In the genomic region with DNA sequence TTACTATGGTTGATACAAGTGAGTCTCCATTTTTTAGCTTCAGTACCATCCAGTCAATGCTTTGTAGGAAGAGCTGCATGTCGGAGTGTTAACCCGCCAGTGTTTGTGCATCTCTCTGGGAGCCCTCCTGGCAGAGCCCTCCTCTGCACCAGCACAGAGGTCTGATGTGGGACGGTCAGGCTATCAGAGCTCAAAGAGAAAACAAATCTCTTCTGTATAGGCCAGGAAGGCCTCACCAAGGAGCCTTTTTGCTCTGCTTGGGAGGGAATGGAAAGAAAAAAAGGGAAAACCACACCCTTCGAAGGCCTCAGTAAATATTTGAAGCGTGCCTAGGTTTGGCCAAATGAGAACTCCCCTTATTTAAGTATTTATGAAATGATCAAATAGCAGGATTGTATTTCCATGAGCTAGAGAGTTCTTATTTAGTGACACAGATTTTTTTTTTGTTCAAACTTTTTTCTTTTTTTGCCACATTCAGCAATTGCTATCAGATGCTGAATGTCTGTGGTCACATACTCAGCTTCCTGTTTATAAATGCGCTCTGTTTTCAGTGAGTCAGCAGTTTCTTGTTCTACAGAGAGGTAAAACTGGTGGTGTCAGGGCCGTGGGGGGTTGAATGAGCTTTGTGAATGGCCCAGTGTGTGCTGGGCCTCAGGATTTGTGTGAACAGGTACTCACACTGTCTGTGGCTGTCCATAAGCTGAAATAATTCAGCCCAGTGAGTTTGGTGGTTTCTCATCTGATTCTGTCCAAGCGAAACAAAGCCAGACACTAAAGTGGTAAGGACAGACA, we compare ENCODE assay signal across 8 cellular contexts.
DNase-seq lines count a peak whose midpoint lies in the region; FAIRE-seq and TF ChIP-seq lines count a peak whose summit lies in the region.

No MANE protein-coding gene starts in this region.

- TF ChIP-seq POLR2A in H54 (IDR thresholded peaks at IDR 0.05; ENCODE audit: low read depth, low read length): no peak

- no peaks in the 10 kb centered on the region for H3K9me3 Mint-ChIP-seq in activated T-cell treated with anti-CD3 and anti-CD28 coated beads, Interleukin-2, amount 50 U/mL, for 24 hours
- no peaks in the 10 kb centered on the region for H3K9me3 Mint-ChIP-seq in osteocyte (ENCODE audit: unreplicated experiment)

- TF ChIP-seq CTCF in fibroblast of mammary gland (conservative IDR thresholded peaks at IDR 0.05; ENCODE audit: control insufficient read depth, insufficient read depth, low read depth, low read length) (no peak), osteocyte (IDR thresholded peaks at IDR 0.05) (no peak)

- H3K36me3 Mint-ChIP-seq in activated T-cell treated with anti-CD3 and anti-CD28 coated beads, Interleukin-2, amount 50 U/mL, for 24 hours (ENCODE audit: low read depth): no peaks in the 10 kb centered on the region
- H3K36me3 Mint-ChIP-seq in osteocyte (ENCODE audit: unreplicated experiment): no peaks in the 10 kb centered on the region

- H3K4me3 ChIP-seq in fibroblast of mammary gland (ENCODE audit: control insufficient read depth, low read depth, low read length): no peak overlapping the region

- FAIRE-seq in H54 (lab: Jason Lieb, UNC): no peak

- peak; percentile 92 for DNase-seq in Daoy (ENCODE audit: low read depth)
- DNase-seq in H54 (ENCODE audit: insufficient read length, low spot score): peak; percentile 40
- peak; percentile 3 for DNase-seq in NAMALWA (ENCODE audit: low spot score)
- DNase-seq in activated T-cell treated with anti-CD3 and anti-CD28 coated beads, Interleukin-2, amount 50 U/mL, for 24 hours: peak; percentile 49
- DNase-seq in fibroblast of mammary gland (ENCODE audit: low read depth): peak; percentile 96
- no peak for DNase-seq in osteocyte (ENCODE audit: extremely low spot score, unreplicated experiment)
- no peak for DNase-seq in NCI-H2107 treated with DMSO at 0.1 percent for 48 hours (lab: John Stamatoyannopoulos, UW; ENCODE audit: unreplicated experiment)
- DNase-seq in NCI-H2107 (lab: John Stamatoyannopoulos, UW): no peak

- H3K27me3 Mint-ChIP-seq in activated T-cell treated with anti-CD3 and anti-CD28 coated beads, Interleukin-2, amount 50 U/mL, for 24 hours: peaks cover 4% of the 10 kb centered on the region
- no peaks in the 10 kb centered on the region for H3K27me3 Mint-ChIP-seq in osteocyte (ENCODE audit: unreplicated experiment)

- peaks cover 18% of the 10 kb centered on the region for H3K4me1 Mint-ChIP-seq in activated T-cell treated with anti-CD3 and anti-CD28 coated beads, Interleukin-2, amount 50 U/mL, for 24 hours (ENCODE audit: low read depth)
- H3K4me1 Mint-ChIP-seq in osteocyte (ENCODE audit: unreplicated experiment): peaks cover 33% of the 10 kb centered on the region

- peak overlapping the region; percentile 78 for H3K27ac Mint-ChIP-seq in activated T-cell treated with anti-CD3 and anti-CD28 coated beads, Interleukin-2, amount 50 U/mL, for 24 hours
- H3K27ac Mint-ChIP-seq in osteocyte (ENCODE audit: unreplicated experiment): peak overlapping the region; percentile 98

- H3K4me3 Mint-ChIP-seq in activated T-cell treated with anti-CD3 and anti-CD28 coated beads, Interleukin-2, amount 50 U/mL, for 24 hours: no peak overlapping the region
- no peak overlapping the region for H3K4me3 Mint-ChIP-seq in osteocyte (ENCODE audit: unreplicated experiment)

Comparison
In these comparisons a context has a peak if more than half of its experiments do, and no peak if none do; other contexts are left out.
1. DNase-seq: peak in Daoy (single experiment), H54 (single experiment), NAMALWA (single experiment), activated T-cell treated with anti-CD3 and anti-CD28 coated beads, Interleukin-2, amount 50 U/mL, for 24 hours (single experiment) and fibroblast of mammary gland (single experiment); none in osteocyte (single experiment), NCI-H2107 treated with DMSO at 0.1 percent for 48 hours (single experiment) and NCI-H2107 (single experiment).